ENCODE assay signal across 8 cellular contexts in genomic region chr12:55716582-55717396, GRCh38. TPM values are rescaled to one million over a fixed set of nuclear protein-coding genes. Genes with fewer than 3 reads are reported as not detected.
DNase-seq lines count a peak whose midpoint lies in the region; ATAC-seq and TF ChIP-seq lines count a peak whose summit lies in the region.

No MANE protein-coding gene starts in this region.

- TF ChIP-seq POLR2A in prostate gland (IDR thresholded peaks at IDR 0.05), result no peak

- H3K9me3 ChIP-seq in prostate gland, result no peaks in the 10 kb centered on the region

- H3K36me3 ChIP-seq in prostate gland, result no peaks in the 10 kb centered on the region

- POLR2A ChIA-PET in AG04449 (lab: Yijun Ruan, JAX) (interaction anchor here (2.5 kb wide), 1 partner anchor 12 kb away, joined by 18 read pairs; the partner anchor contains the start of gene CD63), RWPE1 (lab: Yijun Ruan, JAX; ENCODE audit: low non-redundant PET) (interaction anchor here (0.6 kb wide), 1 partner anchor 281 kb away, joined by 3 read pairs; no protein-coding TSS in a partner anchor)

- WGBS in prostate gland, result 6% methylated on average over 18 of the region's 18 CpGs

- peak overlapping the region; percentile 81 for H3K4me3 ChIP-seq in AG04449 (ENCODE audit: low read depth, low read length)
- H3K4me3 ChIP-seq in prostate gland, result peak overlapping the region; percentile 77 to 80

- H3K27ac ChIP-seq in RWPE1 (peak overlapping the region; percentile 99), prostate gland (peak overlapping the region; percentile 91 to 93)

- peaks cover 12% of the 10 kb centered on the region for H3K4me1 ChIP-seq in prostate gland (replicated peaks)

- CTCF ChIA-PET in AG04449 (lab: Yijun Ruan, JAX) (interaction anchor here (0.9 to 3.5 kb wide), 11 partner anchors 8 to 528 kb away, joined by 3 to 15 read pairs (median 5); partner anchors contain the start of genes CD63 and RAB5B), RWPE1 (lab: Yijun Ruan, JAX) (interaction anchor here (0.6 to 1.4 kb wide), 4 partner anchors 10 to 94 kb away, joined by 3 to 6 read pairs (median 3); partner anchors contain the start of gene ITGA7)

- peak; percentile 28 for ATAC-seq in GM21619 (IDR thresholded peaks at IDR 0.05; ENCODE audit: unreplicated experiment)
- peak; percentile 9 for ATAC-seq in esophagus mucosa
- ATAC-seq in HG03460 (IDR thresholded peaks at IDR 0.05; ENCODE audit: unreplicated experiment), result no peak

- no peak for DNase-seq in AG04449 (ENCODE audit: low read depth, low spot score)
- DNase-seq in RWPE1 (ENCODE audit: low spot score), result peak; percentile 20
- DNase-seq in prostate gland (ENCODE audit: low spot score), result no peak
- no peak for DNase-seq in pons (ENCODE audit: low spot score)
- DNase-seq in iPS-NIHi11 (ENCODE audit: low spot score), result no peak

- TF ChIP-seq CTCF in AG04449 (IDR thresholded peaks at IDR 0.05; ENCODE audit: insufficient read depth, low read length, missing control alignments), result no peak
- no peak for TF ChIP-seq CTCF in RWPE1 (conservative IDR thresholded peaks at IDR 0.05; ENCODE audit: low read depth)
- TF ChIP-seq CTCF in prostate gland (IDR thresholded peaks at IDR 0.05), result no peak

- intact Hi-C loops in prostate gland (cut with DNase I), result no loop called here

- no peaks in the 10 kb centered on the region for H3K27me3 ChIP-seq in prostate gland (replicated peaks; ENCODE audit: insufficient read depth)

RNA-seq across cellular contexts. Expression of gene BLOC1S1, which starts 0.9 kb away (rescaled TPM):
- 109 TPM for total RNA-seq in esophagus mucosa
- 100 to 1,000 TPM; 151 to 240 TPM for total RNA-seq in prostate gland

RNA-seq across cellular contexts. Expression of gene RDH5, which starts 3.4 kb away (rescaled TPM):
- total RNA-seq in esophagus mucosa (0.92 TPM), prostate gland (10 to 100 TPM in 1 of 2 donors, 1 to 10 TPM in 1; 5.7 to 12.6 TPM)

RNA-seq across cellular contexts. Expression of gene ITGA7, which starts 9.1 kb away (rescaled TPM):
- 6.7 TPM for total RNA-seq in esophagus mucosa
- total RNA-seq in prostate gland, result 10 to 100 TPM; 17.4 to 37.0 TPM

RNA-seq across cellular contexts. Expression of gene CD63, which starts 12.0 kb away (rescaled TPM):
- total RNA-seq in esophagus mucosa (253 TPM), prostate gland (100 to 1,000 TPM; 485 to 585 TPM)

RNA-seq across cellular contexts. Expression of gene GDF11, which starts 26.1 kb away (rescaled TPM):
- total RNA-seq in esophagus mucosa (1.2 TPM), prostate gland (10 to 100 TPM in 1 of 2 donors, 1 to 10 TPM in 1; 4.1 to 10.3 TPM)
